9 cellular contexts compared by ENCODE assay signal in the genomic region with DNA sequence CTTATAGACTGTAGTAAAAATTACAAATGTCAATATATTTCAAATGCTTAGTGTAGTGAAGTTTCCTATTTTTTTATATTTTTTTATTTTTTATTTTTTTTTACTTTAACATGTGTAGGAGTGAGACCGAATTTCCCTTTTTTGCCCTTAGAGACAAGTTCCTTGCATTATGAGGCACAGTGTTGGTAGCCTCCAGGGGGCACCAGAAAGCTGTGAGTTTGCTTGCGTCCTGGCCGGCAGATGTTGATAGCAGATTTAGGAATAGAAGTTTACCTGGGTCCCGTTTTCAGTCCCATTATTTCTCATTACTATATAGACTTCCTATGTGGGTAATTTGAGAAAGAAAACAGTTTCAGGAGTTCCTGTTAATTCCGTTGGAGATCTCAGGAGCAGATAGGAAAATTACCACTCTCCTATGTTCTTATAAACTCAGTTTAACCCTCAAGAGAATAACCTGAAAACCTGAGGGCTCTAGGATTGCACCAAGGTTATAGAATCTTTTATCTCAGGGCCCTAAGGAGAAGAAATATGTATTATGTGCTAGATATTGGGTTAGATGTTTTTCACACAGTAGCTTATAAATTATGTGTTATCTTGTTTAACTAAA.
DNase-seq lines count a peak whose midpoint lies in the region; ATAC-seq and TF ChIP-seq lines count a peak whose summit lies in the region.
"Had no signal": no experiment of that assay in that cellular context is flagged by ENCODE, and none has a peak within 500 bp of the region (broad histone marks: within the 10 kb centered on the region; RNA-seq: fewer than 3 reads in every experiment).

No MANE protein-coding gene starts in this region.

- 9 to 12% (median 11%) methylated on average over 5 of the region's 5 CpGs for WGBS in ovary, 3 donors

- POLR2A ChIA-PET in CD4-positive, alpha-beta memory T cell (lab: Charles Lee; ENCODE audit: partially characterized antibody) = no interaction called here

- no peak overlapping the region for H3K4me3 Mint-ChIP-seq in CD4-positive, alpha-beta memory T cell
- H3K4me3 Mint-ChIP-seq: T-helper 1 cell treated with Interleukin-12 subunit alpha and Interleukin-12 subunit beta and Interleukin-4 antibody, amounts not matched to agents 30 μg/mL and 1 μg/mL, for 36 hours had no signal

- H3K4me1 ChIP-seq in CD4-positive, alpha-beta memory T cell (ENCODE audit: insufficient read depth, low read length) = no peaks in the 10 kb centered on the region
- no peaks in the 10 kb centered on the region for H3K4me1 ChIP-seq in ovary (ENCODE audit: insufficient read depth)

- peaks cover 0 to 7% of the 10 kb centered on the region in 2 donors for H3K27me3 Mint-ChIP-seq in CD4-positive, alpha-beta memory T cell

- H3K27me3 ChIP-seq in CD4-positive, alpha-beta memory T cell (ENCODE audit: insufficient read depth, low read length) = no peaks in the 10 kb centered on the region
- no peaks in the 10 kb centered on the region for H3K27me3 ChIP-seq in ovary

- intact Hi-C loops in CD4-positive, alpha-beta memory T cell (cut with micrococcal nuclease) = loop anchor here (5.0 kb wide), 1 partner anchor 1635 kb away; no protein-coding TSS in a partner anchor
- intact Hi-C loops in ovary (cut with DNase I) = loop anchor here in 3 of 4 donors (5.0 to 10.0 kb wide), 4 partner anchors 193 to 330 kb away; no protein-coding TSS in a partner anchor

- ATAC-seq in GM19035 (IDR thresholded peaks at IDR 0.05; ENCODE audit: unreplicated experiment) (peak; percentile 89), HG03139 (IDR thresholded peaks at IDR 0.05; ENCODE audit: unreplicated experiment) (peak; percentile 63)

- no peak overlapping the region for H3K4me3 ChIP-seq in CD4-positive, alpha-beta memory T cell (ENCODE audit: low read length in 2 of 2)
- H3K4me3 ChIP-seq in fibroblast of pulmonary artery (replicated peaks; ENCODE audit: low read depth, low read length) (no peak overlapping the region), ovary (no peak overlapping the region)

- peak; percentile 88 for TF ChIP-seq CTCF in fibroblast of pulmonary artery (IDR thresholded peaks at IDR 0.05; ENCODE audit: low read length, missing control alignments)
- peak in 2 of 3 donors; percentile 25 to 55 for TF ChIP-seq CTCF in ovary (IDR thresholded peaks at IDR 0.05)

- TF ChIP-seq POLR2A in ovary (IDR thresholded peaks at IDR 0.05) = no peak

- H3K9me3 ChIP-seq in CD4-positive, alpha-beta memory T cell (ENCODE audit: control insufficient read depth in 1 of 2, low read length in 2 of 2) = no peaks in the 10 kb centered on the region
- H3K9me3 ChIP-seq in ovary = no peaks in the 10 kb centered on the region

- CTCF ChIA-PET in CD4-positive, alpha-beta memory T cell (lab: Charles Lee; ENCODE audit: partially characterized antibody) = interaction anchor here (1.1 to 1.9 kb wide), 6 partner anchors 12 to 27 kb away, joined by 3 to 10 read pairs (median 6); no protein-coding TSS in a partner anchor

- no peak overlapping the region for H3K27ac Mint-ChIP-seq in CD4-positive, alpha-beta memory T cell
- H3K27ac Mint-ChIP-seq: T-helper 1 cell treated with Interleukin-12 subunit alpha and Interleukin-12 subunit beta and Interleukin-4 antibody, amounts not matched to agents 30 μg/mL and 1 μg/mL, for 36 hours had no signal

- no peaks in the 10 kb centered on the region for H3K36me3 ChIP-seq in CD4-positive, alpha-beta memory T cell (ENCODE audit: insufficient read depth, low read length)
- no peaks in the 10 kb centered on the region for H3K36me3 ChIP-seq in ovary

- no peak for TF ChIP-seq EP300 in ovary (IDR thresholded peaks at IDR 0.05)

- H3K36me3 Mint-ChIP-seq in CD4-positive, alpha-beta memory T cell = no peaks in the 10 kb centered on the region

- peaks cover 0 to 2% (median 0%) of the 10 kb centered on the region in 4 donors for H3K4me1 Mint-ChIP-seq in CD4-positive, alpha-beta memory T cell

- DNase-seq in CD4-positive, alpha-beta memory T cell = peak in 3 of 5 donors; percentile 4 to 12 (median 4)
- DNase-seq in NCI-H226 = peak; percentile 28
- DNase-seq in activated CD8-positive, alpha-beta memory T cell treated with anti-CD3 and anti-CD28 coated beads for 24 hours = peak; percentile 64
- peak; percentile 80 for DNase-seq in fibroblast of pulmonary artery (ENCODE audit: low read depth)
- peak; percentile 62 to 82 (median 73) for DNase-seq in ovary
- no peak for DNase-seq in cortex of kidney (lab: John Stamatoyannopoulos, UW)

- peaks cover 0 to 2% (median 0%) of the 10 kb centered on the region in 8 donors for H3K9me3 Mint-ChIP-seq in CD4-positive, alpha-beta memory T cell
- H3K9me3 Mint-ChIP-seq: T-helper 1 cell treated with Interleukin-12 subunit alpha and Interleukin-12 subunit beta and Interleukin-4 antibody, amounts not matched to agents 30 μg/mL and 1 μg/mL, for 36 hours had no signal

- no peak overlapping the region for H3K27ac ChIP-seq in CD4-positive, alpha-beta memory T cell (ENCODE audit: low read depth, low read length)
- no peak overlapping the region for H3K27ac ChIP-seq in ovary
